In the genomic region with DNA sequence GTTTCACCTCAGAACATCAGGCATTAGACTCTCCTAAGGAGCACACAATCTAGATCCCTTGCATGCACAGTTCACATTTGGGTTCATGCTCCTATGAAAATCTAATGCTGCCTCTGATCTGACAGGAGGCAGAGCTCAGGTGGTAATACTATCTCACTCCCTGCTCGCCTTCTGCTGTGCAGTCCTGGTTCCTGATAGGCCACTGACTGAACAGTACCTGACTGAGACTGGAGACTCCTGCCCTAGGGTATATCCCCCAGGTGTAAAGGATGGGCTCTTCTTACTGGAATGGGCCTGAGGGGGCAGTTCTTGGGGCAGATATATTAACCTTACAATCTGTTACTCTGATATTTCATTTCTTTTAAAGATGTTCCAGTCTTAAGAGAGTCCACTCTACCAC, we compare ENCODE assay signal across 37 cellular contexts. TPM values are rescaled to one million over a fixed set of nuclear protein-coding genes. Genes with fewer than 3 reads are reported as not detected.
"Had no signal": no experiment of that assay in that cellular context is flagged by ENCODE, and none has a peak within 500 bp of the region (broad histone marks: within the 10 kb centered on the region; RNA-seq: fewer than 3 reads in every experiment).

No MANE protein-coding gene starts in this region.

- H3K9me3 Mint-ChIP-seq: activated CD4-positive, alpha-beta memory T cell treated with anti-CD3 and anti-CD28 coated beads, Interleukin-2, amount 10 ng/mL, durations not matched to agents 7 days and 5 days; activated CD4-positive, alpha-beta T cell treated with anti-CD3 and anti-CD28 coated beads, Interleukin-2, amount 10 ng/mL, durations not matched to agents 7 days and 5 days; activated naive CD4-positive, alpha-beta T cell treated with anti-CD3 and anti-CD28 coated beads, Interleukin-2, amount 10 ng/mL, durations not matched to agents 7 days and 5 days; activated naive CD4-positive, alpha-beta T cell treated with anti-CD3 and anti-CD28 coated beads, Interleukin-2, amount 50 U/mL, for 24 hours; activated T-cell treated with anti-CD3 and anti-CD28 coated beads, Interleukin-2, amount 50 U/mL, for 24 hours; activated T-helper 2 cell treated with anti-CD3 and anti-CD28 coated beads, Interferon-gamma antibody, Interleukin-2, Interleukin-4, amounts not matched to agents 10 μg/mL and 5 μg/mL and 100 μg/mL, durations not matched to agents 14 hours and 24 hours and 36 hours; brain; central memory CD8-positive, alpha-beta T cell; T-helper 2 cell treated with Interferon-gamma antibody and Interleukin-4, amounts not matched to agents 5 μg/mL and 100 μg/mL, for 36 hours had no signal

- ATAC-seq: activated CD4-positive, alpha-beta T cell treated with anti-CD3 and anti-CD28 coated beads for 36 hours; activated CD4-positive, CD25-positive, alpha-beta regulatory T cell treated with anti-CD3 and anti-CD28 coated beads, Interleukin-2, amount 50 U/mL, for 24 hours; activated CD8-positive, alpha-beta memory T cell treated with anti-CD3 and anti-CD28 coated beads, Interleukin-2, amount 10 ng/mL, durations not matched to agents 7 days and 5 days; activated CD8-positive, alpha-beta T cell treated with anti-CD3 and anti-CD28 coated beads, Interleukin-2, amount 10 ng/mL, durations not matched to agents 7 days and 5 days had no signal

- FAIRE-seq: bronchial epithelial cell, TTC549 had no signal

- H3K36me3 ChIP-seq: ascending aorta, cardiac muscle cell, colonic mucosa had no signal

- H3K9me3 ChIP-seq: ascending aorta, colonic mucosa had no signal

- H3K27ac Mint-ChIP-seq: activated CD4-positive, alpha-beta memory T cell treated with anti-CD3 and anti-CD28 coated beads, Interleukin-2, amount 10 ng/mL, durations not matched to agents 7 days and 5 days; activated CD4-positive, alpha-beta T cell treated with anti-CD3 and anti-CD28 coated beads for 36 hours; activated CD4-positive, alpha-beta T cell treated with anti-CD3 and anti-CD28 coated beads, Interleukin-2, amount 10 ng/mL, durations not matched to agents 7 days and 5 days; activated CD8-positive, alpha-beta memory T cell treated with anti-CD3 and anti-CD28 coated beads, Interleukin-2, amount 10 ng/mL, durations not matched to agents 7 days and 5 days; activated CD8-positive, alpha-beta T cell treated with anti-CD3 and anti-CD28 coated beads, Interleukin-2, amount 10 ng/mL, durations not matched to agents 7 days and 5 days; activated naive CD4-positive, alpha-beta T cell treated with anti-CD3 and anti-CD28 coated beads, Interleukin-2, amount 10 ng/mL, durations not matched to agents 7 days and 5 days; activated naive CD4-positive, alpha-beta T cell treated with anti-CD3 and anti-CD28 coated beads, Interleukin-2, amount 50 U/mL, for 24 hours; activated naive CD8-positive, alpha-beta T cell; activated T-cell treated with anti-CD3 and anti-CD28 coated beads, Interleukin-2, amount 50 U/mL, for 24 hours; activated T-helper 2 cell treated with anti-CD3 and anti-CD28 coated beads, Interferon-gamma antibody, Interleukin-2, Interleukin-4, amounts not matched to agents 10 μg/mL and 5 μg/mL and 100 μg/mL, durations not matched to agents 14 hours and 24 hours and 36 hours; brain; T-helper 2 cell treated with Interferon-gamma antibody and Interleukin-4, amounts not matched to agents 5 μg/mL and 100 μg/mL, for 36 hours had no signal

- H3K27ac ChIP-seq: ascending aorta, cardiac muscle cell, colonic mucosa, VCaP had no signal

- DNase-seq: activated CD4-positive, alpha-beta memory T cell treated with anti-CD3 and anti-CD28 coated beads, Interleukin-2, amount 10 ng/mL, durations not matched to agents 7 days and 5 days; activated CD4-positive, alpha-beta T cell treated with anti-CD3 and anti-CD28 coated beads for 1 hour; activated CD4-positive, alpha-beta T cell treated with anti-CD3 and anti-CD28 coated beads for 36 hours; activated CD4-positive, alpha-beta T cell treated with anti-CD3 and anti-CD28 coated beads for 48 hours; activated CD4-positive, alpha-beta T cell treated with anti-CD3 and anti-CD28 coated beads, Interleukin-2, amount 10 ng/mL, durations not matched to agents 7 days and 5 days; activated CD4-positive, alpha-beta T cell treated with anti-CD3 and anti-CD28 coated beads, Interleukin-2, amount 50 U/mL, for 48 hours; activated CD4-positive, CD25-positive, alpha-beta regulatory T cell; activated CD8-positive, alpha-beta memory T cell treated with anti-CD3 and anti-CD28 coated beads for 24 hours; activated CD8-positive, alpha-beta memory T cell treated with anti-CD3 and anti-CD28 coated beads, Interleukin-2, amount 10 ng/mL, durations not matched to agents 7 days and 5 days; activated CD8-positive, alpha-beta memory T cell treated with anti-CD3 and anti-CD28 coated beads, Interleukin-2, amount 50 U/mL, for 48 hours; activated CD8-positive, alpha-beta T cell treated with anti-CD3 and anti-CD28 coated beads, Interleukin-2, amount 10 ng/mL, durations not matched to agents 7 days and 5 days; activated effector memory CD4-positive, alpha-beta T cell treated with Interleukin-2 at 50 U/mL for 16 hours; activated gamma-delta T cell; activated naive CD4-positive, alpha-beta T cell treated with anti-CD3 and anti-CD28 coated beads, Interleukin-2, amount 10 ng/mL, durations not matched to agents 7 days and 5 days; activated naive CD4-positive, alpha-beta T cell treated with Interleukin-2 at 50 U/mL for 16 hours; activated T-cell treated with anti-CD3 and anti-CD28 coated beads, Interleukin-2, amount 50 U/mL, for 24 hours; activated T-cell treated with anti-CD3 and anti-CD28 coated beads, Interleukin-2, amount 50 U/mL, for 48 hours; amygdala; anterior cingulate cortex; caudate nucleus; cerebellar nuclear complex; colonic mucosa; T-helper 2 cell; T-helper 9 cell had no signal

- H3K27me3 ChIP-seq: ascending aorta, cardiac muscle cell, colonic mucosa had no signal

- H3K4me3 ChIP-seq: ascending aorta, cardiac muscle cell, colonic mucosa had no signal

- H3K27me3 Mint-ChIP-seq: activated CD4-positive, alpha-beta memory T cell treated with anti-CD3 and anti-CD28 coated beads, Interleukin-2, amount 10 ng/mL, durations not matched to agents 7 days and 5 days; activated CD4-positive, alpha-beta T cell treated with anti-CD3 and anti-CD28 coated beads for 36 hours; activated CD4-positive, alpha-beta T cell treated with anti-CD3 and anti-CD28 coated beads, Interleukin-2, amount 10 ng/mL, durations not matched to agents 7 days and 5 days; activated CD8-positive, alpha-beta memory T cell treated with anti-CD3 and anti-CD28 coated beads, Interleukin-2, amount 10 ng/mL, durations not matched to agents 7 days and 5 days; activated naive CD4-positive, alpha-beta T cell treated with anti-CD3 and anti-CD28 coated beads, Interleukin-2, amount 10 ng/mL, durations not matched to agents 7 days and 5 days; activated naive CD4-positive, alpha-beta T cell treated with anti-CD3 and anti-CD28 coated beads, Interleukin-2, amount 50 U/mL, for 24 hours; activated naive CD8-positive, alpha-beta T cell; activated T-cell treated with anti-CD3 and anti-CD28 coated beads, Interleukin-2, amount 50 U/mL, for 24 hours; brain; central memory CD8-positive, alpha-beta T cell had no signal

- H3K4me3 Mint-ChIP-seq: activated CD4-positive, alpha-beta memory T cell treated with anti-CD3 and anti-CD28 coated beads, Interleukin-2, amount 10 ng/mL, durations not matched to agents 7 days and 5 days; activated CD4-positive, alpha-beta T cell treated with anti-CD3 and anti-CD28 coated beads for 36 hours; activated CD4-positive, alpha-beta T cell treated with anti-CD3 and anti-CD28 coated beads, Interleukin-2, amount 10 ng/mL, durations not matched to agents 7 days and 5 days; activated CD8-positive, alpha-beta memory T cell treated with anti-CD3 and anti-CD28 coated beads, Interleukin-2, amount 10 ng/mL, durations not matched to agents 7 days and 5 days; activated CD8-positive, alpha-beta T cell treated with anti-CD3 and anti-CD28 coated beads, Interleukin-2, amount 10 ng/mL, durations not matched to agents 7 days and 5 days; activated naive CD4-positive, alpha-beta T cell treated with anti-CD3 and anti-CD28 coated beads, Interleukin-2, amount 10 ng/mL, durations not matched to agents 7 days and 5 days; activated naive CD4-positive, alpha-beta T cell treated with anti-CD3 and anti-CD28 coated beads, Interleukin-2, amount 50 U/mL, for 24 hours; activated naive CD8-positive, alpha-beta T cell; activated T-cell treated with anti-CD3 and anti-CD28 coated beads, Interleukin-2, amount 50 U/mL, for 24 hours; brain; central memory CD8-positive, alpha-beta T cell; T-helper 2 cell treated with Interferon-gamma antibody and Interleukin-4, amounts not matched to agents 5 μg/mL and 100 μg/mL, for 36 hours had no signal

RNA-seq across cellular contexts. Expression of a gene that starts 49.3 kb away (rescaled TPM):
- total RNA-seq: ascending aorta, bronchial epithelial cell, cardiac muscle cell, chondrocyte, colonic mucosa had no signal
